Comparison of ENCODE assay signal across 9 cellular contexts in the genomic region with DNA sequence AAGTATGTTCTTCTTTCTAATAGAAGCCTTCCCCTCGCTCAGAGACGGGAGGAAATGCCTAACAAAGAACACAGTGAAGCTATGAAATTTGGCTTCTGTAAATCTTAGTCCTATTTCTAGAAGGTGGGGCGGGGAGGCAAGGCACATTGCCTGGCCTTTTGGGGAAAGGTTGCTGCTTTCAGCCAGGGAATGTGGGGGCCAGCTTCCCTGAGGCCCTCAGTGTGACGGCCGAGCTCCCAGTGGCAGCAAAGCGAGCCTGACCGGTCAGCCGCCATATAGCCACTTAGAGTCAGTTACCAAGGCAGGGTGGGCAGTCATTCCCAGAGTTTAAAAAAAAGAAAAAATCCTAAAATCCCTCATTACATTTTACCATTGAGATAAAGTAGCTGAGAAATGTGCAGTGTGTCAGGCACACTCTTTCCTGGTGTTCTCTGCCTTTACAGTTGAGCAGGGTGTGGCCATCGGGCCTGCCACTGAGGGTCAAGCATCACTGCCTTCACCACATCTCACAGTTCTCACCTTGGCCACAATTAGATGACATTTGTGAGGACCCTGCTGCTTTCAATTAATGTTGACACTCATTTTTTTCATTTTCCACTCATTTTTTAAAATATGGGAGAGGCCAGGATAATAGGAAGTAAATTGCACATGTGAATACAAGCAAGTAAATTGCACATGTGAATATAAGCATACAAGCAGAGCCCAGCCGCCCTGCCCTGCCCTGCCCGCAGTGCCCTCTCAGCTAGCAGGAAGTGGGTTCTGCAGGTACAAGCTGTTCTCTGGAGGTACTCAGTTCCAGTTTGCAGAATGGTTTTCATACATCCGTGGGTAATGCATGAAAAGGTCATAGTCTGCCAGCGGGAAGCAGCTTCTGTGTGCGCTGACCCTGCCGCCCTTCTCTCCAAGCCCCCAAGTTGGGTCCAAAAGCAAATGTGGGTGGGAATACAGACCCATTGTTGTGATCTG.
DNase-seq lines count a peak whose midpoint lies in the region; ATAC-seq and TF ChIP-seq lines count a peak whose summit lies in the region.
"Had no signal": no experiment of that assay in that cellular context is flagged by ENCODE, and none has a peak within 500 bp of the region (broad histone marks: within the 10 kb centered on the region; RNA-seq: fewer than 3 reads in every experiment).

No MANE protein-coding gene starts in this region.

- BruUV-seq in Caco-2 (replicated peaks; lab: Mats Ljungman, UMichigan) = no TSS peak

- H3K4me1 ChIP-seq in Caco-2 (peaks cover 26% of the 10 kb centered on the region), lower lobe of right lung (peaks cover 5% of the 10 kb centered on the region)

- H3K4me3 ChIP-seq in Caco-2 (ENCODE audit: low read depth, low read length) (no peak overlapping the region), lower lobe of right lung (no peak overlapping the region)

- H3K27me3 Mint-ChIP-seq in Caco-2 (ENCODE audit: insufficient read depth, unreplicated experiment) = no peaks in the 10 kb centered on the region
- no peaks in the 10 kb centered on the region for H3K27me3 Mint-ChIP-seq in T-cell

- CTCF ChIA-PET in Caco-2 (lab: Charles Lee) = interaction anchor here (0.7 kb wide), 1 partner anchor 21 kb away, joined by 3 read pairs; no protein-coding TSS in a partner anchor
- CTCF ChIA-PET in T-cell (lab: Charles Lee) = no interaction called here

- in situ Hi-C loops in GM13977 (cut with MboI; ENCODE audit: low pct_unique_long_range_greater_than_20kb, low sequenced_read_pairs, unreplicated experiment) = no loop called here

- H3K4me3 Mint-ChIP-seq in Caco-2 (ENCODE audit: unreplicated experiment) (no peak overlapping the region), T-cell (peak overlapping the region; percentile 50 to 78 (median 60))

- DNase-seq in Caco-2 (no peak), T-cell (peak; percentile 18 to 82 (median 51)), lower lobe of right lung (peak; percentile 62), A172 (ENCODE audit: low spot score) (no peak), GM13977 (ENCODE audit: low spot score) (no peak)
- no peak for DNase-seq in effector CD8-positive, alpha-beta T cell (lab: John Stamatoyannopoulos, UW)
- DNase-seq: midbrain had no signal

- H3K4me1 Mint-ChIP-seq in Caco-2 (ENCODE audit: low read depth, unreplicated experiment) (peaks cover 15% of the 10 kb centered on the region), T-cell (peaks cover 32 to 41% (median 41%) of the 10 kb centered on the region in 3 donors)

- H3K27me3 ChIP-seq in Caco-2 (replicated peaks; ENCODE audit: control insufficient read depth, insufficient read depth, low read length) (no peaks in the 10 kb centered on the region), lower lobe of right lung (ENCODE audit: low read depth) (no peaks in the 10 kb centered on the region)

- ATAC-seq in GM21528 (IDR thresholded peaks at IDR 0.05; ENCODE audit: low FRiP score, unreplicated experiment) (peak; percentile 71), T-cell (replicated peaks in 1 of 4) (peak; percentile 93 to 100 (median 100)), lower lobe of right lung (peak; percentile 75 to 86), HG02571 (IDR thresholded peaks at IDR 0.05; ENCODE audit: unreplicated experiment) (no peak)

- TF ChIP-seq CTCF in Caco-2 (IDR thresholded peaks at IDR 0.05; ENCODE audit: insufficient read depth in 1 of 2, low read depth in 1 of 2, low read length in 1 of 2, severe bottlenecking in 1 of 2, unreplicated experiment in 1 of 2) (no peak), lower lobe of right lung (IDR thresholded peaks at IDR 0.05) (no peak), GM13977 (IDR thresholded peaks at IDR 0.05; ENCODE audit: extremely low read depth, insufficient read depth, missing control alignments) (no peak)

- H3K9me3 ChIP-seq in Caco-2 (no peaks in the 10 kb centered on the region), lower lobe of right lung (no peaks in the 10 kb centered on the region)

- intact Hi-C loops in Caco-2 (cut with micrococcal nuclease; ENCODE audit: unreplicated experiment) = loop anchor here (2.0 to 5.0 kb wide), 2 partner anchors 33 to 58 kb away; no protein-coding TSS in a partner anchor
- intact Hi-C loops in lower lobe of right lung (cut with DNase I) = no loop called here

- H3K27ac Mint-ChIP-seq in Caco-2 (ENCODE audit: unreplicated experiment) (peak overlapping the region; percentile 32), T-cell (peak overlapping the region; percentile 84 to 91)

- no peak overlapping the region for H3K27ac ChIP-seq in lower lobe of right lung

- H3K36me3 Mint-ChIP-seq in Caco-2 (ENCODE audit: insufficient read depth, unreplicated experiment) (peaks cover 24% of the 10 kb centered on the region), T-cell (no peaks in the 10 kb centered on the region)

- H3K9me3 Mint-ChIP-seq in Caco-2 (ENCODE audit: unreplicated experiment) (no peaks in the 10 kb centered on the region), T-cell (no peaks in the 10 kb centered on the region)

- POLR2A ChIA-PET in Caco-2 (lab: Charles Lee) = no interaction called here
- POLR2A ChIA-PET in T-cell (lab: Charles Lee) = no interaction called here

- H3K36me3 ChIP-seq in Caco-2 (ENCODE audit: control insufficient read depth, insufficient read depth, low read length) (no peaks in the 10 kb centered on the region), lower lobe of right lung (peaks cover 47% of the 10 kb centered on the region)

Comparison
In these comparisons a context has a peak if more than half of its experiments do, and no peak if none do; other contexts are left out.
1. DNase-seq: peak in T-cell (34 of 34) and lower lobe of right lung (single experiment); none in Caco-2 (0 of 2), A172 (single experiment), effector CD8-positive, alpha-beta T cell (single experiment) and GM13977 (single experiment).